30 cellular contexts compared by ENCODE assay signal in the genomic region with DNA sequence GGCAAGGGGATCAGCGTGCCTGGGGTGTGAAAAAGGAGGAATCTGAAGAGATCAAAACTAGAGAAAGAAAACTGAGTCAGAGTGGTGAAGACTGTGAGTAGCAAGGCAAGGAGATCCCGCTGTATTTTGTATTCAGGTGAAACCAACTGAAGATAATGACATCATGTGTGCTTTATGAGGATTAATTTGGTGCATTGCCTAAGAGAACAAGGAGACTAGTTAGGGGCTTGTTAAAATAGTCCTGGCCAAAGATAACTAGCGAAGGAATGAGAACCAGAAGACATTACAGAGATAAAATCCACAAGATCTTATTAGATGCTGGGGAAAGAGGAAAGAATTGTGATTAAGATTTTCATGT. TPM values are rescaled to one million over a fixed set of nuclear protein-coding genes. Genes with fewer than 3 reads are reported as not detected.
A peak's percentile ranks its signal among the peaks of the same experiment; 100 is the strongest.
DNase-seq lines count a peak whose midpoint lies in the region; ATAC-seq, FAIRE-seq and TF ChIP-seq lines count a peak whose summit lies in the region.
"Had no signal": no experiment of that assay in that cellular context is flagged by ENCODE, and none has a peak within 500 bp of the region (broad histone marks: within the 10 kb centered on the region; RNA-seq: fewer than 3 reads in every experiment).

No MANE protein-coding gene starts in this region.

- no peaks in the 10 kb centered on the region for H3K27me3 ChIP-seq in tibial nerve
- H3K27me3 ChIP-seq: BE2C, brain microvascular endothelial cell, testis had no signal

- H3K27me3 Mint-ChIP-seq in IgD-negative memory B cell = peaks cover 3% of the 10 kb centered on the region
- H3K27me3 Mint-ChIP-seq in nephron progenitor cell (ENCODE audit: low read depth, poor library complexity) = peaks cover 8% of the 10 kb centered on the region
- H3K27me3 Mint-ChIP-seq: activated naive CD4-positive, alpha-beta T cell treated with anti-CD3 and anti-CD28 coated beads, Interleukin-2, amount 50 U/mL, for 24 hours had no signal

- TF ChIP-seq CTCF in nephron progenitor cell (IDR thresholded peaks at IDR 0.05) = no peak
- no peak for TF ChIP-seq CTCF in tibial nerve (IDR thresholded peaks at IDR 0.05)
- no peak for TF ChIP-seq CTCF in D721Med (IDR thresholded peaks at IDR 0.05; ENCODE audit: insufficient read depth, missing control alignments)

- FAIRE-seq in D721Med (lab: Jason Lieb, UNC) = no peak

- no peak overlapping the region for H3K4me3 ChIP-seq in tibial nerve
- H3K4me3 ChIP-seq: SJCRH30, testis had no signal

- TF ChIP-seq EP300 in tibial nerve (IDR thresholded peaks at IDR 0.05) = no peak

- peaks cover 6 to 80% (median 31%) of the 10 kb centered on the region in 4 donors for H3K4me1 ChIP-seq in tibial nerve
- H3K4me1 ChIP-seq: BE2C, SJCRH30 had no signal

- H3K9me3 ChIP-seq in tibial nerve = no peaks in the 10 kb centered on the region
- H3K9me3 ChIP-seq: BE2C, SJCRH30, testis had no signal

- peak overlapping the region; percentile 41 to 94 (median 62) for H3K27ac ChIP-seq in tibial nerve
- H3K27ac ChIP-seq: brain microvascular endothelial cell, SJCRH30, testis, VCaP had no signal

- H3K27ac Mint-ChIP-seq in IgD-negative memory B cell = peak overlapping the region in 2 of 3 donors; percentile 1 to 20
- H3K27ac Mint-ChIP-seq in nephron progenitor cell = peak overlapping the region; percentile 46
- H3K27ac Mint-ChIP-seq: activated CD8-positive, alpha-beta T cell treated with anti-CD3 and anti-CD28 coated beads, Interleukin-2, amount 10 ng/mL, durations not matched to agents 7 days and 5 days; activated naive CD4-positive, alpha-beta T cell treated with anti-CD3 and anti-CD28 coated beads, Interleukin-2, amount 50 U/mL, for 24 hours; CD8-positive, alpha-beta T cell; stimulated activated memory B cell treated with anti-CD40 and anti-IgM and Interleukin-4, amounts not matched to agents 10 μg/mL and 1 μg/mL and 100 μg/mL, for 72 hours had no signal

- 88 to 96% methylated on average over 3 of the region's 3 CpGs for WGBS in tibial nerve, 2 donors

- H3K36me3 Mint-ChIP-seq in IgD-negative memory B cell (no peaks in the 10 kb centered on the region), nephron progenitor cell (ENCODE audit: low read depth) (no peaks in the 10 kb centered on the region)
- H3K36me3 Mint-ChIP-seq: activated naive CD4-positive, alpha-beta T cell treated with anti-CD3 and anti-CD28 coated beads, Interleukin-2, amount 50 U/mL, for 24 hours; CD8-positive, alpha-beta T cell; stimulated activated memory B cell treated with anti-CD40 and anti-IgM and Interleukin-4, amounts not matched to agents 10 μg/mL and 1 μg/mL and 100 μg/mL, for 72 hours had no signal

- DNase-seq in nephron progenitor cell = no peak
- DNase-seq in tibial nerve (ENCODE audit: low spot score in 2 of 2) = no peak
- DNase-seq in NCI-H82 (lab: John Stamatoyannopoulos, UW) = no peak
- no peak for DNase-seq in NCI-H2029 treated with DMSO at 0.1 percent for 48 hours (lab: John Stamatoyannopoulos, UW)
- DNase-seq in sciatic nerve (ENCODE audit: low spot score) = no peak
- DNase-seq in D721Med (ENCODE audit: insufficient read length, low spot score) = no peak
- DNase-seq: activated CD4-positive, alpha-beta T cell treated with anti-CD3 and anti-CD28 coated beads for 4 hours; activated CD8-positive, alpha-beta T cell treated with anti-CD3 and anti-CD28 coated beads, Interleukin-2, amount 10 ng/mL, durations not matched to agents 7 days and 5 days; amniotic stem cell; BE2C; brain microvascular endothelial cell; CD8-positive, alpha-beta T cell; hypothalamus; Kasumi-1; left cardiac atrium; NCI-H1436; NCI-H2081 treated with DMSO at 0.1 percent for 48 hours; NCI-H345; NCI-H69; posterior cingulate gyrus; SJCRH30; SW 1271; T-helper 9 cell; testis had no signal

- H3K4me3 Mint-ChIP-seq in IgD-negative memory B cell (no peak overlapping the region), nephron progenitor cell (no peak overlapping the region)
- H3K4me3 Mint-ChIP-seq: activated CD8-positive, alpha-beta T cell treated with anti-CD3 and anti-CD28 coated beads, Interleukin-2, amount 10 ng/mL, durations not matched to agents 7 days and 5 days; activated naive CD4-positive, alpha-beta T cell treated with anti-CD3 and anti-CD28 coated beads, Interleukin-2, amount 50 U/mL, for 24 hours; CD8-positive, alpha-beta T cell; neural crest cell; stimulated activated memory B cell treated with anti-CD40 and anti-IgM and Interleukin-4, amounts not matched to agents 10 μg/mL and 1 μg/mL and 100 μg/mL, for 72 hours had no signal

- peaks cover 0 to 2% (median 0%) of the 10 kb centered on the region in 3 donors for H3K4me1 Mint-ChIP-seq in IgD-negative memory B cell
- peaks cover 58% of the 10 kb centered on the region for H3K4me1 Mint-ChIP-seq in nephron progenitor cell
- H3K4me1 Mint-ChIP-seq: activated naive CD4-positive, alpha-beta T cell treated with anti-CD3 and anti-CD28 coated beads, Interleukin-2, amount 50 U/mL, for 24 hours; neural crest cell; stimulated activated memory B cell treated with anti-CD40 and anti-IgM and Interleukin-4, amounts not matched to agents 10 μg/mL and 1 μg/mL and 100 μg/mL, for 72 hours had no signal

- no peaks in the 10 kb centered on the region for H3K36me3 ChIP-seq in tibial nerve
- H3K36me3 ChIP-seq: BE2C, brain microvascular endothelial cell, SJCRH30 had no signal

- TF ChIP-seq POLR2A in tibial nerve (IDR thresholded peaks at IDR 0.05) = no peak

- intact Hi-C loops in sciatic nerve (cut with DNase I) = loop anchor here (5.0 kb wide), 2 partner anchors 49 to 114 kb away; no protein-coding TSS in a partner anchor

- peak; percentile 41 for ATAC-seq in esophagus mucosa
- no peak for ATAC-seq in sciatic nerve
- ATAC-seq: activated CD8-positive, alpha-beta T cell treated with anti-CD3 and anti-CD28 coated beads, Interleukin-2, amount 10 ng/mL, durations not matched to agents 7 days and 5 days; CD8-positive, alpha-beta T cell; left cardiac atrium; stimulated activated memory B cell treated with anti-CD40 and anti-IgM and Interleukin-4, amounts not matched to agents 10 μg/mL and 1 μg/mL and 100 μg/mL, for 72 hours had no signal

- H3K9me3 Mint-ChIP-seq in IgD-negative memory B cell = no peaks in the 10 kb centered on the region
- no peaks in the 10 kb centered on the region for H3K9me3 Mint-ChIP-seq in nephron progenitor cell
- H3K9me3 Mint-ChIP-seq: activated naive CD4-positive, alpha-beta T cell treated with anti-CD3 and anti-CD28 coated beads, Interleukin-2, amount 50 U/mL, for 24 hours; CD8-positive, alpha-beta T cell; neural crest cell; stimulated activated memory B cell treated with anti-CD40 and anti-IgM and Interleukin-4, amounts not matched to agents 10 μg/mL and 1 μg/mL and 100 μg/mL, for 72 hours had no signal

RNA-seq across cellular contexts. Expression of gene GPX3, which starts 16.9 kb away (rescaled TPM):
- 2.8 TPM for polyA plus RNA-seq in IgD-negative memory B cell
- total RNA-seq in esophagus mucosa (125 TPM), tibial nerve (1,000 to 10,000 TPM; 3,864 to 9,036 (median 5,113) TPM), sciatic nerve (1,443 TPM)
- total RNA-seq: activated CD8-positive, alpha-beta T cell treated with anti-CD3 and anti-CD28 coated beads, Interleukin-2, amount 10 ng/mL, durations not matched to agents 7 days and 5 days; CD8-positive, alpha-beta T cell had no signal

Comparison
In these comparisons a context has a peak if more than half of its experiments do, and no peak if none do; other contexts are left out.
1. RNA of gene GPX3, which starts 16.9 kb away (total RNA-seq): 3,864 to 9,036 TPM in tibial nerve and 1,443 TPM in sciatic nerve (single experiment); 125 TPM in esophagus mucosa (single experiment); every median in the first group is over 10 times any median in the second.